In genomic region chr6:29967379-29968010, GRCh38 we compare ENCODE assay signal across 9 cellular contexts. TPM values are rescaled to one million over a fixed set of nuclear protein-coding genes. Genes with fewer than 3 reads are reported as not detected.
DNase-seq lines count a peak whose midpoint lies in the region; ATAC-seq, FAIRE-seq and TF ChIP-seq lines count a peak whose summit lies in the region.
"Had no signal": no experiment of that assay in that cellular context is flagged by ENCODE, and none has a peak within 500 bp of the region (broad histone marks: within the 10 kb centered on the region; RNA-seq: fewer than 3 reads in every experiment).

No MANE protein-coding gene starts in this region.

- TF ChIP-seq CTCF in endodermal cell (conservative IDR thresholded peaks at IDR 0.05) = no peak

- WGBS in endodermal cell (ENCODE audit: insufficient coverage in 1 of 2, insufficient read length in 1 of 2), 2 experiments = 86% methylated on average over 1 to 4 of the region's 4 CpGs

- H3K27me3 ChIP-seq in endodermal cell (ENCODE audit: control insufficient read depth, insufficient read depth, low read length, poor library complexity, severe bottlenecking) (no peaks in the 10 kb centered on the region), skeletal muscle satellite cell (ENCODE audit: control insufficient read depth, insufficient read depth, low read length) (peaks cover 16% of the 10 kb centered on the region)

- peak overlapping the region; percentile 18 for H3K4me2 ChIP-seq in skeletal muscle satellite cell (ENCODE audit: low read length)

- no peak overlapping the region for H3K4me3 Mint-ChIP-seq in endodermal cell

- H3K9me3 Mint-ChIP-seq in endodermal cell = no peaks in the 10 kb centered on the region

- H3K4me1 ChIP-seq in endodermal cell (ENCODE audit: control insufficient read depth, insufficient read depth, low read length) = peaks cover 9% of the 10 kb centered on the region
- peaks cover 32% of the 10 kb centered on the region for H3K4me1 ChIP-seq in skeletal muscle satellite cell (ENCODE audit: control insufficient read depth, insufficient read depth, low read length)

- H3K4me1 Mint-ChIP-seq in endodermal cell = peaks cover 38% of the 10 kb centered on the region

- no peaks in the 10 kb centered on the region for H3K36me3 ChIP-seq in endodermal cell (ENCODE audit: control insufficient read depth, insufficient read depth, low read length)
- H3K36me3 ChIP-seq in skeletal muscle satellite cell (ENCODE audit: insufficient read depth, low read length) = no peaks in the 10 kb centered on the region

- no peak for FAIRE-seq in GM19239 (lab: Jason Lieb, UNC)
- FAIRE-seq: islet of Langerhans had no signal

- H3K9ac ChIP-seq in endodermal cell (ENCODE audit: extremely low read depth, low read length, poor library complexity, severe bottlenecking) (no peak overlapping the region), skeletal muscle satellite cell (ENCODE audit: low read depth, low read length) (no peak overlapping the region)

- DNase-seq in SIG-M5 treated with dmso at 0.1 percent for 504 hours (lab: John Stamatoyannopoulos, UW; ENCODE audit: unreplicated experiment) (peak; percentile 11), SIG-M5 (lab: John Stamatoyannopoulos, UW) (no peak), NCI-H446 (lab: John Stamatoyannopoulos, UW) (peak; percentile 12 to 38), endodermal cell (no peak), GM19239 (ENCODE audit: insufficient read length, low spot score) (no peak), AG08395 (ENCODE audit: low spot score) (no peak)

- peaks cover 17% of the 10 kb centered on the region for H3K27me3 Mint-ChIP-seq in endodermal cell (ENCODE audit: insufficient read depth)

- H3K9me3 ChIP-seq in endodermal cell (ENCODE audit: control insufficient read depth, low read length) (no peaks in the 10 kb centered on the region), skeletal muscle satellite cell (replicated peaks; ENCODE audit: low read length) (no peaks in the 10 kb centered on the region)

- H3K27ac ChIP-seq in endodermal cell (ENCODE audit: low read depth, low read length) = no peak overlapping the region

- ATAC-seq in GM18873 (IDR thresholded peaks at IDR 0.05; ENCODE audit: low FRiP score, unreplicated experiment) = no peak

- peak overlapping the region; percentile 1 for H3K27ac Mint-ChIP-seq in endodermal cell

- H3K4me3 ChIP-seq in endodermal cell (ENCODE audit: low read length) (no peak overlapping the region), skeletal muscle satellite cell (ENCODE audit: low read length) (no peak overlapping the region)

- no peaks in the 10 kb centered on the region for H3K36me3 Mint-ChIP-seq in endodermal cell (ENCODE audit: low read depth)

RNA-seq across cellular contexts. Expression of gene HLA-A, which starts 25.2 kb away (rescaled TPM):
- 100 to 1,000 TPM; 212 to 282 TPM for total RNA-seq in endodermal cell
- 56.2 TPM for polyA plus RNA-seq in endodermal cell (2013, experiment 1 of 2)
- 50.5 TPM for polyA plus RNA-seq in endodermal cell (2013, experiment 2 of 2)
- total RNA-seq in skeletal muscle satellite cell (2012; rRNA removed) = 107 and 183 TPM in 2 replicates

Comparison
In these comparisons a context has a peak if more than half of its experiments do, and no peak if none do; other contexts are left out.
1. DNase-seq: peak in SIG-M5 treated with dmso at 0.1 percent for 504 hours (single experiment) and NCI-H446 (2 of 2); none in SIG-M5 (single experiment), endodermal cell (single experiment), GM19239 (single experiment) and AG08395 (single experiment).